Comparison of ENCODE assay signal across 34 cellular contexts in genomic region chr16:59440502-59440901, GRCh38.
"Had no signal": no experiment of that assay in that cellular context is flagged by ENCODE, and none has a peak within 500 bp of the region (broad histone marks: within the 10 kb centered on the region; RNA-seq: fewer than 3 reads in every experiment).

No MANE protein-coding gene starts in this region.

- H3K4me3 ChIP-seq: MG63 had no signal

- H3K36me3 ChIP-seq: MG63 had no signal

- DNase-seq: Karpas-422, Kasumi-1, MG63, MM.1S, MV-4-11, NCI-H1048, NCI-H1092, NCI-H1092 treated with DMSO at 0.1 percent for 48 hours, NCI-H1105, NCI-H1105 treated with DMSO at 0.1 percent for 48 hours, NCI-H1417, NCI-H1417 treated with DMSO at 0.1 percent for 48 hours, NCI-H1436, NCI-H1436 treated with DMSO at 0.1 percent for 48 hours, NCI-H146, NCI-H1694, NCI-H1694 treated with DMSO at 0.1 percent for 48 hours, NCI-H187, NCI-H187 treated with DMSO at 0.1 percent for 48 hours, NCI-H1930, NCI-H2029, NCI-H2081, NCI-H2081 treated with DMSO at 0.1 percent for 48 hours, NCI-H2107, NCI-H2171, NCI-H2171 treated with DMSO at 0.1 percent for 48 hours, NCI-H2227 treated with DMSO at 0.1 percent for 48 hours, NCI-H226, NCI-H345, NCI-H446, NCI-H446 treated with DMSO at 0.1 percent for 48 hours, NCI-H510A, NCI-H510A treated with DMSO at 0.1 percent for 48 hours had no signal

- H3K9ac ChIP-seq: KMS-11 had no signal

- H3K27me3 ChIP-seq: MG63 had no signal

- H3K27ac ChIP-seq: KMS-11 had no signal

- H3K4me2 ChIP-seq: KMS-11 had no signal
